In the genomic region with DNA sequence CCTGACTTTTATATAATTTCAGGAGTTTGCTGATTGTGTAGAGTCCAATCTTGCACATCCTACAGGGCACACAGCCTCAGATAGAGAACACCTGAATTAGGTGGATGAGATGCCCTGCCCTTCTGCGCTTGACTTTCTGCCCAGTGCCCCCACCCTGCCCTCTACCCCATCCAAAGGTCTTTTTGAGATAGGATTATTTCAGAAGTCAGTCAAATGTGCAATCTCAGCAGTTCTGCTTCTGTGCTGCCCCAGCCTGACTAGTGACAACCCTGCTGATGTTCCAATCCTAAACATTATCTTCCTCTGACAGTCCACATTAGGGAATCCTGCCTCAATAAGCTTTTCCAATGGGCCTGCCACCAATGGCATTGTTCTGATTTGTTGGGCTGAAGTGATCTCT, we compare ENCODE assay signal across 2 cellular contexts.
TF ChIP-seq lines count a peak whose summit lies in the region.

No MANE protein-coding gene starts in this region.

TF ChIP-seq in IMR-90, 13 proteins besides CTCF, POLR2A, EP300 and RAD21:
- TF ChIP-seq RCOR1 (IDR thresholded peaks at IDR 0.05; ENCODE audit: insufficient replicate concordance, low read length), result no peak
- peak; percentile 86 for TF ChIP-seq MAFK (IDR thresholded peaks at IDR 0.05; ENCODE audit: low read depth, low read length)

TF ChIP-seq in K562, 482 proteins besides CTCF, POLR2A, EP300 and RAD21:
- TF ChIP-seq PBX2 (CRISPR knock-in tag; IDR thresholded peaks at IDR 0.05; ENCODE audit: low read depth) (no peak), PBX2 (tag; conservative IDR thresholded peaks at IDR 0.05; ENCODE audit: low read depth) (no peak), ZBTB33 (CRISPR knock-in tag; IDR thresholded peaks at IDR 0.05) (no peak), ZNF740 (CRISPR knock-in tag; IDR thresholded peaks at IDR 0.05) (no peak), ZNF740 (tag; IDR thresholded peaks at IDR 0.05) (no peak), ETS2 (tag; IDR thresholded peaks at IDR 0.05; ENCODE audit: borderline replicate concordance, poor library complexity, severe bottlenecking) (no peak), ZBTB8A (IDR thresholded peaks at IDR 0.05; ENCODE audit: partially characterized antibody) (no peak), HNRNPLL (IDR thresholded peaks at IDR 0.05; ENCODE audit: low read depth, low read length, poor library complexity, severe bottlenecking) (no peak), C11orf30 (IDR thresholded peaks at IDR 0.05; ENCODE audit: low read depth) (peak; percentile 75), ZNF717 (CRISPR knock-in tag; IDR thresholded peaks at IDR 0.05) (no peak), NR1H2 (CRISPR knock-in tag; IDR thresholded peaks at IDR 0.05) (no peak), PTBP1 (IDR thresholded peaks at IDR 0.05; ENCODE audit: low read depth, low read length) (no peak), ELF2 (CRISPR knock-in tag; IDR thresholded peaks at IDR 0.05) (no peak), TBP (optimal IDR thresholded peaks at IDR 0.05; ENCODE audit: low read depth, low read length) (no peak), E2F3 (CRISPR knock-in tag; IDR thresholded peaks at IDR 0.05) (no peak), ZNF316 (IDR thresholded peaks at IDR 0.05) (peak; percentile 86), CHD4 (IDR thresholded peaks at IDR 0.05; ENCODE audit: insufficient read depth, insufficient replicate concordance, low read depth, low read length, poor library complexity, severe bottlenecking) (no peak), CSDE1 (IDR thresholded peaks at IDR 0.05) (no peak), MAFG (tag; conservative IDR thresholded peaks at IDR 0.05) (peak; percentile 78), MAFK (IDR thresholded peaks at IDR 0.05; ENCODE audit: low read length) (peak; percentile 79), CCAR2 (IDR thresholded peaks at IDR 0.05; ENCODE audit: low read depth, low read length) (no peak), ZNF184 (CRISPR knock-in tag; IDR thresholded peaks at IDR 0.05) (no peak), SIRT6 (IDR thresholded peaks at IDR 0.05; ENCODE audit: low read depth, low read length) (no peak), SP2 (IDR thresholded peaks at IDR 0.05; ENCODE audit: extremely low read depth, low read depth, low read length, poor library complexity, severe bottlenecking) (no peak), POLR2B (IDR thresholded peaks at IDR 0.05; ENCODE audit: low read depth, partially characterized antibody) (no peak), CREBBP (IDR thresholded peaks at IDR 0.05; ENCODE audit: low read depth, low read length) (no peak), NR2C2 (CRISPR knock-in tag; IDR thresholded peaks at IDR 0.05) (no peak), NR2C2 (tag; IDR thresholded peaks at IDR 0.05) (no peak), ZFP91 (CRISPR knock-in tag; IDR thresholded peaks at IDR 0.05) (no peak), RFX1 (IDR thresholded peaks at IDR 0.05) (no peak), MAFF (IDR thresholded peaks at IDR 0.05; ENCODE audit: low read length) (peak; percentile 78), TARDBP (IDR thresholded peaks at IDR 0.05) (no peak), ZNF212 (CRISPR knock-in tag; IDR thresholded peaks at IDR 0.05) (no peak), ZSCAN32 (CRISPR knock-in tag; IDR thresholded peaks at IDR 0.05) (no peak), ZEB2 (IDR thresholded peaks at IDR 0.05) (no peak)
- TF ChIP-seq, protein P1, sequence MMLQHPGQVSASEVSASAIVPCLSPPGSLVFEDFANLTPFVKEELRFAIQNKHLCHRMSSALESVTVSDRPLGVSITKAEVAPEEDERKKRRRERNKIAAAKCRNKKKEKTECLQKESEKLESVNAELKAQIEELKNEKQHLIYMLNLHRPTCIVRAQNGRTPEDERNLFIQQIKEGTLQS (IDR thresholded peaks at IDR 0.05), result no peak
- TF ChIP-seq, protein P1 (CRISPR knock-in tag; conservative IDR thresholded peaks at IDR 0.05), result no peak
- TF ChIP-seq, protein P2, sequence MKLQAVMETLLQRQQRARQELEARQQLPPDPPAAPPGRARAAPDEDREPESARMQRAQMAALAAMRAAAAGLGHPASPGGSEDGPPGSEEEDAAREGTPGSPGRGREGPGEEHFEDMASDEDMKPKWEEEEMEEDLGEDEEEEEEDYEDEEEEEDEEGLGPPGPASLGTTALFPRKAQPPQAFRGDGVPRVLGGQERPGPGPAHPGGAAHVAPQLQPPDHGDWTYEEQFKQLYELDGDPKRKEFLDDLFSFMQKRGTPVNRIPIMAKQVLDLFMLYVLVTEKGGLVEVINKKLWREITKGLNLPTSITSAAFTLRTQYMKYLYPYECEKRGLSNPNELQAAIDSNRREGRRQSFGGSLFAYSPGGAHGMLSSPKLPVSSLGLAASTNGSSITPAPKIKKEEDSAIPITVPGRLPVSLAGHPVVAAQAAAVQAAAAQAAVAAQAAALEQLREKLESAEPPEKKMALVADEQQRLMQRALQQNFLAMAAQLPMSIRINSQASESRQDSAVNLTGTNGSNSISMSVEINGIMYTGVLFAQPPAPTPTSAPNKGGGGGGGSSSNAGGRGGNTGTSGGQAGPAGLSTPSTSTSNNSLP (IDR thresholded peaks at IDR 0.05; ENCODE audit: borderline replicate concordance, low read depth, low read length), result no peak
- TF ChIP-seq, protein P3, sequence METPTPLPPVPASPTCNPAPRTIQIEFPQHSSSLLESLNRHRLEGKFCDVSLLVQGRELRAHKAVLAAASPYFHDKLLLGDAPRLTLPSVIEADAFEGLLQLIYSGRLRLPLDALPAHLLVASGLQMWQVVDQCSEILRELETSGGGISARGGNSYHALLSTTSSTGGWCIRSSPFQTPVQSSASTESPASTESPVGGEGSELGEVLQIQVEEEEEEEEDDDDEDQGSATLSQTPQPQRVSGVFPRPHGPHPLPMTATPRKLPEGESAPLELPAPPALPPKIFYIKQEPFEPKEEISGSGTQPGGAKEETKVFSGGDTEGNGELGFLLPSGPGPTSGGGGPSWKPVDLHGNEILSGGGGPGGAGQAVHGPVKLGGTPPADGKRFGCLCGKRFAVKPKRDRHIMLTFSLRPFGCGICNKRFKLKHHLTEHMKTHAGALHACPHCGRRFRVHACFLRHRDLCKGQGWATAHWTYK (CRISPR knock-in tag; IDR thresholded peaks at IDR 0.05), result no peak
- TF ChIP-seq, protein P4, sequence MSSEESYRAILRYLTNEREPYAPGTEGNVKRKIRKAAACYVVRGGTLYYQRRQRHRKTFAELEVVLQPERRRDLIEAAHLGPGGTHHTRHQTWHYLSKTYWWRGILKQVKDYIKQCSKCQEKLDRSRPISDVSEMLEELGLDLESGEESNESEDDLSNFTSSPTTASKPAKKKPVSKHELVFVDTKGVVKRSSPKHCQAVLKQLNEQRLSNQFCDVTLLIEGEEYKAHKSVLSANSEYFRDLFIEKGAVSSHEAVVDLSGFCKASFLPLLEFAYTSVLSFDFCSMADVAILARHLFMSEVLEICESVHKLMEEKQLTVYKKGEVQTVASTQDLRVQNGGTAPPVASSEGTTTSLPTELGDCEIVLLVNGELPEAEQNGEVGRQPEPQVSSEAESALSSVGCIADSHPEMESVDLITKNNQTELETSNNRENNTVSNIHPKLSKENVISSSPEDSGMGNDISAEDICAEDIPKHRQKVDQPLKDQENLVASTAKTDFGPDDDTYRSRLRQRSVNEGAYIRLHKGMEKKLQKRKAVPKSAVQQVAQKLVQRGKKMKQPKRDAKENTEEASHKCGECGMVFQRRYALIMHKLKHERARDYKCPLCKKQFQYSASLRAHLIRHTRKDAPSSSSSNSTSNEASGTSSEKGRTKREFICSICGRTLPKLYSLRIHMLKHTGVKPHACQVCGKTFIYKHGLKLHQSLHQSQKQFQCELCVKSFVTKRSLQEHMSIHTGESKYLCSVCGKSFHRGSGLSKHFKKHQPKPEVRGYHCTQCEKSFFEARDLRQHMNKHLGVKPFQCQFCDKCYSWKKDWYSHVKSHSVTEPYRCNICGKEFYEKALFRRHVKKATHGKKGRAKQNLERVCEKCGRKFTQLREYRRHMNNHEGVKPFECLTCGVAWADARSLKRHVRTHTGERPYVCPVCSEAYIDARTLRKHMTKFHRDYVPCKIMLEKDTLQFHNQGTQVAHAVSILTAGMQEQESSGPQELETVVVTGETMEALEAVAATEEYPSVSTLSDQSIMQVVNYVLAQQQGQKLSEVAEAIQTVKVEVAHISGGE (CRISPR knock-in tag; IDR thresholded peaks at IDR 0.05), result no peak
- TF ChIP-seq, protein P5, sequence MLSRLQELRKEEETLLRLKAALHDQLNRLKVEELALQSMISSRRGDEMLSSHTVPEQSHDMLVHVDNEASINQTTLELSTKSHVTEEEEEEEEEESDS (CRISPR knock-in tag; IDR thresholded peaks at IDR 0.05), result no peak
- TF ChIP-seq, protein P6, sequence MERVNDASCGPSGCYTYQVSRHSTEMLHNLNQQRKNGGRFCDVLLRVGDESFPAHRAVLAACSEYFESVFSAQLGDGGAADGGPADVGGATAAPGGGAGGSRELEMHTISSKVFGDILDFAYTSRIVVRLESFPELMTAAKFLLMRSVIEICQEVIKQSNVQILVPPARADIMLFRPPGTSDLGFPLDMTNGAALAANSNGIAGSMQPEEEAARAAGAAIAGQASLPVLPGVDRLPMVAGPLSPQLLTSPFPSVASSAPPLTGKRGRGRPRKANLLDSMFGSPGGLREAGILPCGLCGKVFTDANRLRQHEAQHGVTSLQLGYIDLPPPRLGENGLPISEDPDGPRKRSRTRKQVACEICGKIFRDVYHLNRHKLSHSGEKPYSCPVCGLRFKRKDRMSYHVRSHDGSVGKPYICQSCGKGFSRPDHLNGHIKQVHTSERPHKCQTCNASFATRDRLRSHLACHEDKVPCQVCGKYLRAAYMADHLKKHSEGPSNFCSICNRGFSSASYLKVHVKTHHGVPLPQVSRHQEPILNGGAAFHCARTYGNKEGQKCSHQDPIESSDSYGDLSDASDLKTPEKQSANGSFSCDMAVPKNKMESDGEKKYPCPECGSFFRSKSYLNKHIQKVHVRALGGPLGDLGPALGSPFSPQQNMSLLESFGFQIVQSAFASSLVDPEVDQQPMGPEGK (CRISPR knock-in tag; IDR thresholded peaks at IDR 0.05; ENCODE audit: borderline replicate concordance), result no peak
